8 cellular contexts compared by ENCODE assay signal in the genomic region with DNA sequence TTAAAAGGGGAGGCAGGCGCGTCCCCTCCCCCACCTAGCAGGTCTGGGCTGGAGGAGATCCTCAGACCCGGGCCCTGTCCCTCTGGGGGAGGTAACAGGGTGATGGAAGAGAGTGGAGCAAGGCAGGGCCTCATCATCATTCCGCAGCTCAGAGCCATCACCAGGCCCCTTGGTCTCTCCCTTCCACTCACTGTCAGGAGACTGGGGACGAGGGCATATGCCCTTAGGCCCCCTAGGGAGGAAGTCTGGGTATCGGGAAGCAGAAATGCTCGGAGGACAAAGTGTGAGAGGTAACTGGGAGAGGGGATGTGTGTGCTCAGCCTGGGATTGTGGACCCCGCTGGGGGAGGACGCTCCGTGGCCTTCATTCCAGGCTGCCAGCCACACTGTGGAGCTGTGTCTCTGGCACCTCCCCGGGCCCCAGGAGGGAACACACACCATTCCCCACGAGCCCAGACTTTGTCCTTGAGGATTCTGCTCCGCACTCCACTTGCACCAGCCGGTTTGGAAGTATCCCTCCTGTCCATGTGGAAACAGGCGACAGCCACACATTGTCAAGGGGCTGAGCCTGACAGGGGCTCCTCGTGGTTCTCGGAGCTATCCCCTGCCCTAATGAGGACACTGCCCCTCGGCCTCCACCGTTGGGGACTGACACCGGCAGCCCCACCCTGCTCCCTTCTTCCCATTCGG. TPM values are rescaled to one million over a fixed set of nuclear protein-coding genes. Genes with fewer than 3 reads are reported as not detected.
DNase-seq lines count a peak whose midpoint lies in the region; ATAC-seq and TF ChIP-seq lines count a peak whose summit lies in the region.

No MANE protein-coding gene starts in this region.

- DNase-seq in RWPE2 (ENCODE audit: low spot score) (no peak), fibroblast of mammary gland (ENCODE audit: low read depth) (no peak), psoas muscle (no peak), NCI-H345 treated with DMSO at 0.1 percent for 48 hours (lab: John Stamatoyannopoulos, UW; ENCODE audit: unreplicated experiment) (no peak), NCI-H345 (lab: John Stamatoyannopoulos, UW) (no peak), globus pallidus (ENCODE audit: low spot score) (no peak)

- TF ChIP-seq CTCF in RWPE2 (IDR thresholded peaks at IDR 0.05; ENCODE audit: poor library complexity, severe bottlenecking) (no peak), fibroblast of mammary gland (conservative IDR thresholded peaks at IDR 0.05; ENCODE audit: control insufficient read depth, insufficient read depth, low read depth, low read length) (no peak), psoas muscle (IDR thresholded peaks at IDR 0.05) (no peak)

- intact Hi-C loops in psoas muscle (cut with DNase I) = no loop called here

- 45 to 50% (median 47%) methylated on average over 21 of the region's 21 CpGs for WGBS in psoas muscle, 3 donors

- H3K27me3 ChIP-seq in RWPE2 (ENCODE audit: insufficient read depth, poor library complexity, severe bottlenecking) (no peaks in the 10 kb centered on the region), psoas muscle (ENCODE audit: insufficient read depth in 3 of 3, low read length in 2 of 3) (no peaks in the 10 kb centered on the region)

- H3K27ac ChIP-seq in RWPE2 (ENCODE audit: poor library complexity, severe bottlenecking) (no peak overlapping the region), psoas muscle (no peak overlapping the region)

- ATAC-seq in GM18511 (IDR thresholded peaks at IDR 0.05; ENCODE audit: unreplicated experiment) (peak; percentile 32), RWPE2 (ENCODE audit: low read depth) (peak; percentile 8; the same call in 2 of the 3 replicates), psoas muscle (peak in 3 of 4 donors; percentile 14 to 20 (median 15)), GM18873 (IDR thresholded peaks at IDR 0.05; ENCODE audit: low FRiP score, unreplicated experiment) (no peak)

- no peaks in the 10 kb centered on the region for H3K9me3 ChIP-seq in RWPE2 (ENCODE audit: severe bottlenecking)
- no peaks in the 10 kb centered on the region for H3K9me3 ChIP-seq in psoas muscle

- H3K4me3 ChIP-seq in RWPE2 (ENCODE audit: severe bottlenecking) = peak overlapping the region; percentile 46
- peak overlapping the region; percentile 52 for H3K4me3 ChIP-seq in fibroblast of mammary gland (ENCODE audit: control insufficient read depth, low read depth, low read length)
- H3K4me3 ChIP-seq in psoas muscle = peak overlapping the region; percentile 64

- H3K4me1 ChIP-seq in RWPE2 (ENCODE audit: insufficient read depth, poor library complexity, severe bottlenecking) = no peaks in the 10 kb centered on the region
- peaks cover 13% of the 10 kb centered on the region for H3K4me1 ChIP-seq in psoas muscle

- H3K36me3 ChIP-seq in RWPE2 (ENCODE audit: low read depth) (peaks cover 18% of the 10 kb centered on the region), psoas muscle (ENCODE audit: insufficient read depth in 1 of 2, low read depth in 1 of 2) (peaks cover 7 to 29% of the 10 kb centered on the region in 2 donors)

RNA-seq across cellular contexts. Expression of a gene that starts 0.8 kb away (rescaled TPM):
- total RNA-seq in psoas muscle = 1 to 10 TPM; 1.3 to 6.6 (median 3.1) TPM
- 1 to 10 TPM in 2 of 3 donors, under 1 TPM in 1; 0.85 to 3.4 (median 1.5) TPM for polyA plus RNA-seq in psoas muscle

RNA-seq across cellular contexts. Expression of a gene that starts 25.6 kb away (rescaled TPM):
- total RNA-seq in psoas muscle = 100 to 1,000 TPM in 2 of 4 donors, 10 to 100 TPM in 1, 1 to 10 TPM in 1; 10.0 to 171 (median 74.8) TPM
- 100 to 1,000 TPM in 1 of 3 donors, 10 to 100 TPM in 2; 12.0 to 168 (median 14.9) TPM for polyA plus RNA-seq in psoas muscle
